Comparison of ENCODE assay signal across 8 cellular contexts in genomic region chr1:51958824-51959223, GRCh38.
"Had no signal": no experiment of that assay in that cellular context is flagged by ENCODE, and none has a peak within 500 bp of the region (broad histone marks: within the 10 kb centered on the region; RNA-seq: fewer than 3 reads in every experiment).

No MANE protein-coding gene starts in this region.

- FAIRE-seq: G401.6, GM12878, GM12891, GM12892, GM18507, GM19239 had no signal

- H3K4me3 ChIP-seq: GM12878 had no signal

- ATAC-seq: GM12878 had no signal

- DNase-seq: GDM1, GF-D8 had no signal
